Comparison of ENCODE assay signal across 1 cellular context in genomic region chr19:16139752-16140151, GRCh38.
TF ChIP-seq lines count a peak whose summit lies in the region.

No MANE protein-coding gene starts in this region.

TF ChIP-seq in GM23338, 12 proteins besides CTCF, POLR2A, EP300 and RAD21 (continued from another document):
- TF ChIP-seq ZNF114 (CRISPR knock-in tag; IDR thresholded peaks at IDR 0.05) (no peak), POLR2AphosphoS5 (IDR thresholded peaks at IDR 0.05; ENCODE audit: low read depth) (no peak), EZH2phosphoT487 (IDR thresholded peaks at IDR 0.05; ENCODE audit: unreplicated experiment) (no peak), JUNB (IDR thresholded peaks at IDR 0.05; ENCODE audit: unreplicated experiment) (no peak), ETS1 (IDR thresholded peaks at IDR 0.05) (no peak), REST (IDR thresholded peaks at IDR 0.05; ENCODE audit: unreplicated experiment) (no peak)
